Comparison of ENCODE assay signal across 8 cellular contexts in genomic region chr7:35801392-35802101, GRCh38. TPM values are rescaled to one million over a fixed set of nuclear protein-coding genes. Genes with fewer than 3 reads are reported as not detected.
DNase-seq lines count a peak whose midpoint lies in the region; ATAC-seq and TF ChIP-seq lines count a peak whose summit lies in the region.

No MANE protein-coding gene starts in this region.

- H3K27me3 ChIP-seq in SK-N-SH (ENCODE audit: insufficient read depth) = no peaks in the 10 kb centered on the region
- H3K27me3 ChIP-seq in parathyroid adenoma (ENCODE audit: control insufficient read depth, insufficient read depth, low read length) = no peaks in the 10 kb centered on the region
- H3K27me3 ChIP-seq in tibial nerve = no peaks in the 10 kb centered on the region

- H3K4me3 ChIP-seq in LNCaP clone FGC (ENCODE audit: low read depth, low read length) = peak overlapping the region; percentile 84
- H3K4me3 ChIP-seq in SK-N-SH (ENCODE audit: low read depth in 2 of 2, low read length in 1 of 2) = peak overlapping the region; percentile 94 to 99
- peak overlapping the region; percentile 84 for H3K4me3 ChIP-seq in parathyroid adenoma (ENCODE audit: low read depth, low read length)
- H3K4me3 ChIP-seq in tibial nerve = peak overlapping the region; percentile 78 to 98 (median 93)

- no peak for TF ChIP-seq POLR2A in tibial nerve (IDR thresholded peaks at IDR 0.05)

- CTCF ChIA-PET in SK-N-SH (lab: Yijun Ruan, JAX) = interaction anchor here (0.6 to 9.5 kb wide), 47 partner anchors 9 to 765 kb away, joined by 3 to 176 read pairs (median 5); partner anchors contain the start of gene HERPUD2

- peak; percentile 73 for DNase-seq in GDM1 (lab: John Stamatoyannopoulos, UW)
- peak; percentile 55 for DNase-seq in H4 (ENCODE audit: low spot score)
- peak; percentile 4 for DNase-seq in LNCaP clone FGC (ENCODE audit: low read depth)
- DNase-seq in SK-N-SH = peak; percentile 85
- DNase-seq in activated naive CD4-positive, alpha-beta T cell treated with anti-CD3 and anti-CD28 coated beads, Interleukin-2, amount 50 U/mL, for 72 hours (ENCODE audit: low spot score in 2 of 2) = peak; percentile 71 to 81
- DNase-seq in Right ventricle myocardium inferior (ENCODE audit: missing footprints) = peak; percentile 90
- DNase-seq in tibial nerve (ENCODE audit: low spot score in 2 of 2) = peak; percentile 35 to 61

- TF ChIP-seq RAD21 in SK-N-SH (IDR thresholded peaks at IDR 0.05; ENCODE audit: low read length) = peak; percentile 70

- POLR2A ChIA-PET in SK-N-SH (lab: Yijun Ruan, JAX) = interaction anchor here (0.5 to 3.2 kb wide), 28 partner anchors 10 to 588 kb away, joined by 3 to 30 read pairs (median 4); partner anchors contain the start of genes ANLN and HERPUD2

- H3K9ac ChIP-seq in SK-N-SH (peak overlapping the region; percentile 90), parathyroid adenoma (peak overlapping the region; percentile 56)

- H3K79me2 ChIP-seq in SK-N-SH (ENCODE audit: insufficient read depth) (peaks cover 71% of the 10 kb centered on the region), parathyroid adenoma (peaks cover 33% of the 10 kb centered on the region)

- peaks cover 0 to 2% of the 10 kb centered on the region in 2 experiments for H3K36me3 ChIP-seq in SK-N-SH (replicated peaks in 1 of 2; ENCODE audit: control insufficient read depth in 1 of 2, insufficient read depth in 2 of 2, low read length in 1 of 2)
- H3K36me3 ChIP-seq in parathyroid adenoma (ENCODE audit: control insufficient read depth, insufficient read depth, low read length) = no peaks in the 10 kb centered on the region
- H3K36me3 ChIP-seq in tibial nerve = no peaks in the 10 kb centered on the region

- H3K9me3 ChIP-seq in SK-N-SH = no peaks in the 10 kb centered on the region
- H3K9me3 ChIP-seq in parathyroid adenoma (ENCODE audit: control insufficient read depth, low read length) = no peaks in the 10 kb centered on the region
- no peaks in the 10 kb centered on the region for H3K9me3 ChIP-seq in tibial nerve

- H2AFZ ChIP-seq in SK-N-SH (ENCODE audit: low read depth) (peak overlapping the region; percentile 60), parathyroid adenoma (peak overlapping the region; percentile 76)

- intact Hi-C loops in Right ventricle myocardium inferior (cut with DNase I) = loop anchor here (2.0 to 10.0 kb wide), 6 partner anchors 44 to 106 kb away; no protein-coding TSS in a partner anchor

- peak; percentile 55 to 59 for ATAC-seq in activated naive CD4-positive, alpha-beta T cell treated with anti-CD3 and anti-CD28 coated beads, Interleukin-2, amount 50 U/mL, for 72 hours
- ATAC-seq in Right ventricle myocardium inferior = peak; percentile 55

- H3K9me3 Mint-ChIP-seq in activated naive CD4-positive, alpha-beta T cell treated with anti-CD3 and anti-CD28 coated beads, Interleukin-2, amount 50 U/mL, for 72 hours = no peaks in the 10 kb centered on the region

- peak overlapping the region; percentile 95 to 99 for H3K27ac Mint-ChIP-seq in activated naive CD4-positive, alpha-beta T cell treated with anti-CD3 and anti-CD28 coated beads, Interleukin-2, amount 50 U/mL, for 72 hours

- peaks cover 26 to 33% of the 10 kb centered on the region in 2 donors for H3K36me3 Mint-ChIP-seq in activated naive CD4-positive, alpha-beta T cell treated with anti-CD3 and anti-CD28 coated beads, Interleukin-2, amount 50 U/mL, for 72 hours

- peak overlapping the region; percentile 77 for H3K4me2 ChIP-seq in SK-N-SH
- peak overlapping the region; percentile 80 for H3K4me2 ChIP-seq in parathyroid adenoma (ENCODE audit: low read length)

- H3K27ac ChIP-seq in SK-N-SH (ENCODE audit: low read depth in 2 of 2, low read length in 1 of 2) (peak overlapping the region; percentile 97 to 98), parathyroid adenoma (peak overlapping the region; percentile 95), tibial nerve (peak overlapping the region; percentile 96 to 100 (median 98))

- H3F3A ChIP-seq in SK-N-SH (replicated peaks; ENCODE audit: insufficient read depth) = peaks cover 19% of the 10 kb centered on the region

- peak; percentile 45 for TF ChIP-seq CTCF in LNCaP clone FGC (IDR thresholded peaks at IDR 0.05; ENCODE audit: control insufficient read depth, extremely low read depth, insufficient read depth)
- peak; percentile 97 for TF ChIP-seq CTCF in SK-N-SH (IDR thresholded peaks at IDR 0.05)
- TF ChIP-seq CTCF in parathyroid adenoma (IDR thresholded peaks at IDR 0.05) = peak; percentile 67
- peak; percentile 37 to 66 (median 57) for TF ChIP-seq CTCF in tibial nerve (IDR thresholded peaks at IDR 0.05)

- under 1% methylated on average over 68 of the region's 70 CpGs for WGBS in SK-N-SH (ENCODE audit: low lambda C conversion rate)
- 0% methylated on average over 36 to 56 of the region's 70 CpGs for WGBS in tibial nerve, 2 donors

- peaks cover 15 to 24% of the 10 kb centered on the region in 2 experiments; a peak in 3 of 4 replicates for H3K4me1 ChIP-seq in SK-N-SH (ENCODE audit: control insufficient read depth in 1 of 2, insufficient read depth in 2 of 2, low read depth in 1 of 2, low read length in 1 of 2)
- H3K4me1 ChIP-seq in parathyroid adenoma = peaks cover 10% of the 10 kb centered on the region
- H3K4me1 ChIP-seq in tibial nerve = peaks cover 0 to 49% (median 27%) of the 10 kb centered on the region in 4 donors

- no peak for TF ChIP-seq EP300 in SK-N-SH (IDR thresholded peaks at IDR 0.05; ENCODE audit: borderline replicate concordance in 1 of 2, low read depth in 1 of 2, low read length in 1 of 2)
- peak in 1 of 2 donors; percentile 50 for TF ChIP-seq EP300 in tibial nerve (IDR thresholded peaks at IDR 0.05)

- no peaks in the 10 kb centered on the region for H3K9me2 ChIP-seq in SK-N-SH

- peaks cover 46% of the 10 kb centered on the region for H4K20me1 ChIP-seq in SK-N-SH (ENCODE audit: insufficient read depth)

TF ChIP-seq in SK-N-SH, 30 proteins besides CTCF, POLR2A, EP300 and RAD21:
- TF ChIP-seq GABPA (IDR thresholded peaks at IDR 0.05; ENCODE audit: low read depth) (no peak; the same call in 1 of the 2 replicates), REST (IDR thresholded peaks at IDR 0.05; ENCODE audit: low read depth, low read length) (0 out of 2 replicates have a peak, but pooled peaks have one; percentile 20), SMC3 (IDR thresholded peaks at IDR 0.05; ENCODE audit: low read depth, low read length) (peak; percentile 72), GATA2 (CRISPR knock-in tag; IDR thresholded peaks at IDR 0.05) (no peak), FOXJ3 (CRISPR knock-in tag; IDR thresholded peaks at IDR 0.05) (no peak), RCOR1 (IDR thresholded peaks at IDR 0.05; ENCODE audit: low read length) (peak; percentile 46; the same call in 1 of the 2 replicates), USF2 (IDR thresholded peaks at IDR 0.05; ENCODE audit: borderline replicate concordance, low read depth, low read length) (no peak), SIN3A (IDR thresholded peaks at IDR 0.05; ENCODE audit: borderline replicate concordance, low read depth, low read length) (0 out of 2 replicates have a peak, but pooled peaks have one; percentile 8), MXI1 (IDR thresholded peaks at IDR 0.05; ENCODE audit: low read depth, low read length) (0 out of 2 replicates have a peak, but pooled peaks have one; percentile 9), MEF2A (IDR thresholded peaks at IDR 0.05; ENCODE audit: borderline replicate concordance, low read depth) (peak; percentile 7; the same call in 1 of the 2 replicates)

RNA-seq across cellular contexts. Expression of gene SEPTIN7, which starts 0.7 kb away (rescaled TPM):
- 499 and 579 TPM in 2 replicates for total RNA-seq in H4 (2014; rRNA removed; shearing (Covaris generic))
- 119 and 171 TPM in 2 replicates for polyA plus RNA-seq in SK-N-SH (2012; rRNA removed)
- polyA plus RNA-seq in SK-N-SH (2012; cell fraction: cytosol; rRNA removed) = 202 and 288 TPM in 2 replicates
- 55.8 and 118 TPM in 2 replicates for polyA plus RNA-seq in SK-N-SH (2012; cell fraction: nucleus; rRNA removed)
- total RNA-seq in activated naive CD4-positive, alpha-beta T cell treated with anti-CD3 and anti-CD28 coated beads, Interleukin-2, amount 50 U/mL, for 72 hours = 100 to 1,000 TPM; 198 to 224 TPM
- 175 TPM for total RNA-seq in Right ventricle myocardium inferior
- total RNA-seq in tibial nerve = 100 to 1,000 TPM; 158 to 214 (median 188) TPM

Comparison
In these comparisons a context has a peak if more than half of its experiments do, and no peak if none do; other contexts are left out.
1. Peak in every context shown above with its lines: DNase-seq, ATAC-seq, H3K4me3 ChIP-seq and H3K27ac ChIP-seq.
2. DNase-seq: peak in every context shown above with its lines; median percentile 90 in Right ventricle myocardium inferior; 85 in SK-N-SH; 76 in activated naive CD4-positive, alpha-beta T cell treated with anti-CD3 and anti-CD28 coated beads, Interleukin-2, amount 50 U/mL, for 72 hours; 73 in GDM1; 55 in H4; 48 in tibial nerve; 4 in LNCaP clone FGC.
3. CTCF ChIP-seq: peak in every context shown above with its lines; median percentile 97 in SK-N-SH; 67 in parathyroid adenoma; 57 in tibial nerve; 45 in LNCaP clone FGC.